Comparison of ENCODE assay signal across 16 cellular contexts in genomic region chr5:14267166-14267838, GRCh38.
DNase-seq lines count a peak whose midpoint lies in the region; ATAC-seq and TF ChIP-seq lines count a peak whose summit lies in the region.
"Had no signal": no experiment of that assay in that cellular context is flagged by ENCODE, and none has a peak within 500 bp of the region (broad histone marks: within the 10 kb centered on the region; RNA-seq: fewer than 3 reads in every experiment).

No MANE protein-coding gene starts in this region.

- CTCF ChIA-PET in PC-9 (lab: Charles Lee) = no interaction called here

- TF ChIP-seq CTCF in GM12864 (IDR thresholded peaks at IDR 0.05; ENCODE audit: low read depth, low read length, missing control alignments) (peak; percentile 6), PC-9 (conservative IDR thresholded peaks at IDR 0.05) (no peak), suprapubic skin (IDR thresholded peaks at IDR 0.05) (no peak)

- peak overlapping the region; percentile 88 for H3K27ac ChIP-seq in PC-9
- peak overlapping the region; percentile 78 for H3K27ac ChIP-seq in trophoblast cell (ENCODE audit: low read depth, low read length)
- H3K27ac ChIP-seq in suprapubic skin = no peak overlapping the region
- H3K27ac ChIP-seq: neutrophil, testis had no signal

- intact Hi-C loops in PC-9 (cut with micrococcal nuclease; ENCODE audit: unreplicated experiment) = no loop called here

- H4K8ac ChIP-seq in trophoblast cell (ENCODE audit: low read depth, low read length) = no peak overlapping the region

- POLR2A ChIA-PET in PC-9 (lab: Charles Lee; ENCODE audit: unreplicated experiment) = interaction anchor here (0.5 to 1.4 kb wide), 6 partner anchors 42 to 242 kb away, joined by 5 to 16 read pairs (median 6); no protein-coding TSS in a partner anchor

- H4K12ac ChIP-seq in trophoblast cell (ENCODE audit: low read depth, low read length) = no peak overlapping the region

- no CpG with 5 or more reads among the region's 5 CpGs for WGBS in trophoblast cell (ENCODE audit: extremely low coverage, insufficient coverage, insufficient read length)
- WGBS in suprapubic skin = 70% methylated on average over 5 of the region's 5 CpGs

- peaks cover 5% of the 10 kb centered on the region; the same call in 1 of the 2 replicates for H4K20me1 ChIP-seq in PC-9 (ENCODE audit: insufficient read depth)

- no peak overlapping the region for H3K4ac ChIP-seq in trophoblast cell (ENCODE audit: low read depth, low read length)

- H3K9me3 ChIP-seq in PC-9 (ENCODE audit: insufficient read depth, low read depth) = no peaks in the 10 kb centered on the region
- H3K9me3 ChIP-seq in endocrine pancreas (ENCODE audit: control insufficient read depth, low read length) = no peaks in the 10 kb centered on the region
- H3K9me3 ChIP-seq in trophoblast cell (ENCODE audit: insufficient read depth, low read depth, low read length) = no peaks in the 10 kb centered on the region
- no peaks in the 10 kb centered on the region for H3K9me3 ChIP-seq in suprapubic skin
- H3K9me3 ChIP-seq: neutrophil, testis had no signal

- peaks cover 58% of the 10 kb centered on the region for H3F3A ChIP-seq in PC-9 (ENCODE audit: insufficient read depth, low read depth)

- H2BK12ac ChIP-seq in trophoblast cell (ENCODE audit: low read length) = no peak overlapping the region

- H3K23ac ChIP-seq in trophoblast cell (ENCODE audit: low read length) = no peak overlapping the region

- peaks cover 91% of the 10 kb centered on the region for H3K79me2 ChIP-seq in PC-9 (ENCODE audit: low read depth)
- H3K79me2 ChIP-seq in trophoblast cell (ENCODE audit: control insufficient read depth, insufficient read depth, low read length, poor library complexity) = peaks cover 7% of the 10 kb centered on the region

- H2AFZ ChIP-seq in PC-9 = no peak overlapping the region
- no peak overlapping the region for H2AFZ ChIP-seq in trophoblast cell (ENCODE audit: insufficient read depth, low read length, poor library complexity)

- DNase-seq in GM12864 (ENCODE audit: low read depth) (no peak), PC-9 (peak; percentile 44 to 58), trophoblast cell (peak; percentile 35 to 68), suprapubic skin (ENCODE audit: low spot score in 2 of 2) (no peak), KG1 (lab: John Stamatoyannopoulos, UW) (no peak)
- DNase-seq: activated CD8-positive, alpha-beta memory T cell treated with anti-CD3 and anti-CD28 coated beads, Interleukin-2, amount 10 ng/mL, durations not matched to agents 7 days and 5 days; activated naive CD8-positive, alpha-beta T cell treated with anti-CD3 and anti-CD28 coated beads, Interleukin-2, amount 50 U/mL, for 24 hours; DND-41; effector memory CD8-positive, alpha-beta T cell; NCI-H748 treated with DMSO at 0.1 percent for 48 hours; T-helper 17 cell; testis had no signal

- no peak overlapping the region for H4K91ac ChIP-seq in trophoblast cell (ENCODE audit: low read depth, low read length)

- ATAC-seq in HG02798 (IDR thresholded peaks at IDR 0.05; ENCODE audit: poor library complexity, unreplicated experiment) (no peak), HG02970 (IDR thresholded peaks at IDR 0.05; ENCODE audit: low FRiP score, unreplicated experiment) (no peak)
- ATAC-seq: activated CD8-positive, alpha-beta memory T cell treated with anti-CD3 and anti-CD28 coated beads, Interleukin-2, amount 10 ng/mL, durations not matched to agents 7 days and 5 days; effector memory CD8-positive, alpha-beta T cell; T-helper 17 cell had no signal

- H3K14ac ChIP-seq in trophoblast cell (ENCODE audit: low read length) = no peak overlapping the region

- H3K9me2 ChIP-seq in PC-9 (ENCODE audit: insufficient read depth) = no peaks in the 10 kb centered on the region

- no peak overlapping the region for H2AK5ac ChIP-seq in trophoblast cell (ENCODE audit: low read length)

- no peak overlapping the region for H2BK5ac ChIP-seq in trophoblast cell (ENCODE audit: low read depth, low read length, poor library complexity)

- no peak overlapping the region for H3K18ac ChIP-seq in trophoblast cell (ENCODE audit: low read length)

- H3K9ac ChIP-seq in endocrine pancreas (ENCODE audit: control insufficient read depth, insufficient read depth, low read length) = peak overlapping the region; percentile 10
- H3K9ac ChIP-seq in trophoblast cell (ENCODE audit: low read length) = no peak overlapping the region

- H3K36me3 ChIP-seq in PC-9 (ENCODE audit: low read depth) (peaks cover 10% of the 10 kb centered on the region), endocrine pancreas (ENCODE audit: control insufficient read depth, insufficient read depth, low read length) (no peaks in the 10 kb centered on the region), trophoblast cell (ENCODE audit: control insufficient read depth in 1 of 2, insufficient read depth in 2 of 2, low read length in 2 of 2) (peaks cover 3 to 4% of the 10 kb centered on the region in 2 experiments), suprapubic skin (no peaks in the 10 kb centered on the region)
- H3K36me3 ChIP-seq: neutrophil had no signal

- peaks cover 23% of the 10 kb centered on the region for H3K79me1 ChIP-seq in trophoblast cell (ENCODE audit: low read length)

- H2BK120ac ChIP-seq in trophoblast cell (ENCODE audit: insufficient read depth, low read length, poor library complexity) = no peak overlapping the region

- BruUV-seq in PC-9 (replicated peaks; lab: Mats Ljungman, UMichigan) = no TSS peak

- no peak for TF ChIP-seq EP300 in suprapubic skin (IDR thresholded peaks at IDR 0.05)

- H3K4me1 ChIP-seq in PC-9 (replicated peaks; ENCODE audit: insufficient read depth) (peaks cover 76% of the 10 kb centered on the region), endocrine pancreas (ENCODE audit: control insufficient read depth, insufficient read depth, low read length) (peaks cover 47% of the 10 kb centered on the region), trophoblast cell (ENCODE audit: control insufficient read depth in 1 of 2, insufficient read depth in 2 of 2, low read length in 2 of 2) (peaks cover 27 to 33% of the 10 kb centered on the region in 2 experiments), suprapubic skin (peaks cover 55% of the 10 kb centered on the region)

- TF ChIP-seq POLR2A in suprapubic skin (IDR thresholded peaks at IDR 0.05) = no peak

- no peaks in the 10 kb centered on the region for H3K27me3 ChIP-seq in PC-9 (ENCODE audit: insufficient read depth, low read depth)
- H3K27me3 ChIP-seq in endocrine pancreas (ENCODE audit: control insufficient read depth, insufficient read depth, low read length) = no peaks in the 10 kb centered on the region
- H3K27me3 ChIP-seq in trophoblast cell (ENCODE audit: insufficient read depth, low read length) = no peaks in the 10 kb centered on the region
- no peaks in the 10 kb centered on the region for H3K27me3 ChIP-seq in suprapubic skin
- H3K27me3 ChIP-seq: neutrophil, testis had no signal

- H3K4me2 ChIP-seq in PC-9 (peak overlapping the region; percentile 66), trophoblast cell (ENCODE audit: low read length) (no peak overlapping the region)

- H3K4me3 ChIP-seq in GM12864 (ENCODE audit: low read depth, low read length) (no peak overlapping the region), PC-9 (no peak overlapping the region), endocrine pancreas (ENCODE audit: control insufficient read depth, insufficient read depth, low read length) (no peak overlapping the region), trophoblast cell (ENCODE audit: low read depth, low read length) (no peak overlapping the region), suprapubic skin (no peak overlapping the region)
- H3K4me3 ChIP-seq: testis had no signal

Comparison
In these comparisons a context has a peak if more than half of its experiments do, and no peak if none do; other contexts are left out.
1. DNase-seq: peak in PC-9 (2 of 2) and trophoblast cell (2 of 2); none in GM12864 (single experiment), suprapubic skin (0 of 2) and KG1 (single experiment).